Comparison of ENCODE assay signal across 21 cellular contexts in the genomic region with DNA sequence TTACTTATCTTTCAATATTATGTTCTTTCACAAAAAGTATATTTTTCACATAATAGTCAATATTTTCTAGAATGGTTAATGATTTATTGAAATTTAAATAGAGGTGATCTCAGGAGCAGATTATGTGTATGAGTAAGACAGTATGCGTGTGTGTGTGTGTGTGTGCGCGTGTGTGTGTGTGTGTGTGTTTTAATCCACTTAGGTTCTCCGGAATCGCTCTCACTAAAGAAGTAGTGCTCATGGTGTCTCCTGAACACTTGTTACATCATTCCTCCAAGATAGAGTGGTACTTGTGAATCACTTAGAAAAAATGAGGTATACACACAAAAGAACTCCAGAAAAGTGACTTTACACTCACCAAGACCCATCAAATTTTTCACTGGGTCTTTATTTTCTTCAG.
A peak's percentile ranks its signal among the peaks of the same experiment; 100 is the strongest.
DNase-seq lines count a peak whose midpoint lies in the region; ATAC-seq, FAIRE-seq and TF ChIP-seq lines count a peak whose summit lies in the region.
"Had no signal": no experiment of that assay in that cellular context is flagged by ENCODE, and none has a peak within 500 bp of the region (broad histone marks: within the 10 kb centered on the region; RNA-seq: fewer than 3 reads in every experiment).

No MANE protein-coding gene starts in this region.

- FAIRE-seq in HepG2 (lab: Jason Lieb, UNC) = no peak
- FAIRE-seq: colon had no signal

- TF ChIP-seq POLR2A in HepG2 (IDR thresholded peaks at IDR 0.05; ENCODE audit: insufficient read depth in 1 of 2, low read depth in 2 of 2, low read length in 2 of 2) = no peak

- BruUV-seq in HepG2 (replicated peaks; lab: Mats Ljungman, UMichigan) = no TSS peak

- H3K4me3 Mint-ChIP-seq in activated naive CD4-positive, alpha-beta T cell treated with anti-CD3 and anti-CD28 coated beads for 36 hours = no peak overlapping the region
- H3K4me3 Mint-ChIP-seq: activated naive CD8-positive, alpha-beta T cell treated with anti-CD3 and anti-CD28 coated beads for 36 hours; activated T-helper 17 cell treated with anti-CD3 and anti-CD28 coated beads, Interleukin-2, amount 50 U/mL, for 72 hours; brain; CD4-positive, CD25-positive, alpha-beta regulatory T cell; GM23338; natural killer cell treated with Interleukin-12 subunit alpha and Interleukin-12 subunit beta and Interleukin-15 and Interleukin-18, amount 100 ng/mL, for 72 hours had no signal

- H3K79me2 ChIP-seq in HepG2 (ENCODE audit: insufficient read depth, low read length) = no peaks in the 10 kb centered on the region

- H3K27ac ChIP-seq in HL-60 (replicated peaks) (peak overlapping the region; percentile 87), left lung (no peak overlapping the region), HepG2 (ENCODE audit: extremely low read length, insufficient read depth, low read length) (no peak overlapping the region)
- H3K27ac ChIP-seq: SJSA1, uterus had no signal

- intact Hi-C loops in left lung (cut with DNase I) (no loop called here), HepG2 (cut with micrococcal nuclease; ENCODE audit: unreplicated experiment) (no loop called here)
- intact Hi-C loops in activated naive CD4-positive, alpha-beta T cell treated with anti-CD3 and anti-CD28 coated beads for 36 hours (cut with micrococcal nuclease) = no loop called here

- no peak for TF ChIP-seq RAD21 in HepG2 (CRISPR knock-in tag; IDR thresholded peaks at IDR 0.05)

- TF ChIP-seq EP300 in HepG2 (IDR thresholded peaks at IDR 0.05; ENCODE audit: low read depth in 2 of 2, low read length in 2 of 2) = no peak
- TF ChIP-seq EP300 in HepG2 (CRISPR knock-in tag; IDR thresholded peaks at IDR 0.05; ENCODE audit: borderline replicate concordance) = no peak

- H3K9me3 ChIP-seq in left lung (peaks cover 0 to under 1% of the 10 kb centered on the region in 2 donors), HepG2 (ENCODE audit: low read length) (no peaks in the 10 kb centered on the region)
- H3K9me3 ChIP-seq: SJSA1, uterus had no signal

- no peak overlapping the region for H3K4me3 ChIP-seq in HL-60 (replicated peaks; ENCODE audit: insufficient read depth, low read length)
- no peak overlapping the region for H3K4me3 ChIP-seq in left lung
- H3K4me3 ChIP-seq in HepG2 (replicated peaks in 1 of 3; ENCODE audit: insufficient read depth in 1 of 3, low read depth in 2 of 3, low read length in 3 of 3) = no peak overlapping the region
- H3K4me3 ChIP-seq: GM23338, SJSA1, uterus had no signal

- no peak for TF ChIP-seq CTCF in HL-60 (IDR thresholded peaks at IDR 0.05; ENCODE audit: insufficient read depth, low read length)
- TF ChIP-seq CTCF in left lung (IDR thresholded peaks at IDR 0.05) = no peak
- no peak for TF ChIP-seq CTCF in HepG2 (CRISPR knock-in tag; IDR thresholded peaks at IDR 0.05)

- H3K27me3 ChIP-seq in HL-60 (ENCODE audit: insufficient read depth, poor library complexity, severe bottlenecking) (no peaks in the 10 kb centered on the region), left lung (no peaks in the 10 kb centered on the region), HepG2 (ENCODE audit: control insufficient read depth in 1 of 2, insufficient read depth in 2 of 2, low read length in 2 of 2) (no peaks in the 10 kb centered on the region)
- H3K27me3 ChIP-seq: SJSA1, uterus had no signal

- POLR2A ChIA-PET in HepG2 (lab: Yijun Ruan, JAX) = no interaction called here

- H3K4me1 Mint-ChIP-seq in activated naive CD4-positive, alpha-beta T cell treated with anti-CD3 and anti-CD28 coated beads for 36 hours (ENCODE audit: low read depth) = no peaks in the 10 kb centered on the region
- H3K4me1 Mint-ChIP-seq: activated naive CD8-positive, alpha-beta T cell treated with anti-CD3 and anti-CD28 coated beads for 36 hours; activated T-helper 17 cell treated with anti-CD3 and anti-CD28 coated beads, Interleukin-2, amount 50 U/mL, for 72 hours; CD4-positive, CD25-positive, alpha-beta regulatory T cell; GM23338 had no signal

- H3K9ac ChIP-seq in HepG2 (ENCODE audit: insufficient read depth, low read depth, low read length) = no peak overlapping the region

- H2AFZ ChIP-seq in HepG2 (ENCODE audit: low read length) = no peak overlapping the region
- H2AFZ ChIP-seq: GM23338 had no signal

- no peak overlapping the region for H3K27ac Mint-ChIP-seq in activated naive CD4-positive, alpha-beta T cell treated with anti-CD3 and anti-CD28 coated beads for 36 hours
- H3K27ac Mint-ChIP-seq: activated naive CD8-positive, alpha-beta T cell treated with anti-CD3 and anti-CD28 coated beads for 36 hours; activated T-helper 17 cell treated with anti-CD3 and anti-CD28 coated beads, Interleukin-2, amount 50 U/mL, for 72 hours; brain; CD4-positive, CD25-positive, alpha-beta regulatory T cell; GM23338; natural killer cell treated with Interleukin-12 subunit alpha and Interleukin-12 subunit beta and Interleukin-15 and Interleukin-18, amount 100 ng/mL, for 72 hours had no signal

- ATAC-seq in left lung (peak; percentile 89), GM21619 (IDR thresholded peaks at IDR 0.05; ENCODE audit: unreplicated experiment) (no peak), HepG2 (no peak)
- ATAC-seq: activated T-helper 17 cell treated with anti-CD3 and anti-CD28 coated beads, Interleukin-2, amount 50 U/mL, for 72 hours; GM23338; natural killer cell treated with Interleukin-12 subunit alpha and Interleukin-12 subunit beta and Interleukin-15 and Interleukin-18, amount 100 ng/mL, for 72 hours; Panc1 had no signal

- no peaks in the 10 kb centered on the region for H3K36me3 Mint-ChIP-seq in activated naive CD4-positive, alpha-beta T cell treated with anti-CD3 and anti-CD28 coated beads for 36 hours (ENCODE audit: low read depth)
- H3K36me3 Mint-ChIP-seq: activated naive CD8-positive, alpha-beta T cell treated with anti-CD3 and anti-CD28 coated beads for 36 hours; brain; CD4-positive, CD25-positive, alpha-beta regulatory T cell; natural killer cell treated with Interleukin-12 subunit alpha and Interleukin-12 subunit beta and Interleukin-15 and Interleukin-18, amount 100 ng/mL, for 72 hours had no signal

- no peaks in the 10 kb centered on the region for H4K20me1 ChIP-seq in HepG2 (ENCODE audit: insufficient read depth, low read length)

- H3K4me1 ChIP-seq in left lung (peaks cover 0 to 4% of the 10 kb centered on the region in 2 donors), HepG2 (ENCODE audit: insufficient read depth, low read length) (no peaks in the 10 kb centered on the region)
- H3K4me1 ChIP-seq: uterus had no signal

- DNase-seq in ACHN = peak; percentile 36
- DNase-seq in HL-60 (ENCODE audit: low read depth in 1 of 2, low spot score in 1 of 2) = no peak
- DNase-seq in astrocyte of the hippocampus (ENCODE audit: low read depth, low spot score) = peak; percentile 66
- DNase-seq in left lung = no peak
- no peak for DNase-seq in AG08396 (ENCODE audit: low spot score)
- no peak for DNase-seq in HepG2 (ENCODE audit: low spot score)
- no peak for DNase-seq in activated naive CD4-positive, alpha-beta T cell treated with anti-CD3 and anti-CD28 coated beads for 36 hours
- DNase-seq: activated CD4-positive, alpha-beta T cell treated with anti-CD3 and anti-CD28 coated beads, Interleukin-2, amount 50 U/mL, for 1 hour; activated naive CD8-positive, alpha-beta T cell treated with anti-CD3 and anti-CD28 coated beads for 36 hours; CD4-positive, CD25-positive, alpha-beta regulatory T cell; NCI-H2081 treated with DMSO at 0.1 percent for 48 hours; NCI-H510A; uterus had no signal

- H3K9me3 Mint-ChIP-seq in activated naive CD4-positive, alpha-beta T cell treated with anti-CD3 and anti-CD28 coated beads for 36 hours = peaks cover 1% of the 10 kb centered on the region
- H3K9me3 Mint-ChIP-seq: activated naive CD8-positive, alpha-beta T cell treated with anti-CD3 and anti-CD28 coated beads for 36 hours; activated T-helper 17 cell treated with anti-CD3 and anti-CD28 coated beads, Interleukin-2, amount 50 U/mL, for 72 hours; GM23338 had no signal

- no peak overlapping the region for H3K4me2 ChIP-seq in HepG2 (ENCODE audit: low read depth, low read length)
- H3K4me2 ChIP-seq: GM23338 had no signal

- H3K36me3 ChIP-seq in left lung = no peaks in the 10 kb centered on the region
- no peaks in the 10 kb centered on the region for H3K36me3 ChIP-seq in HepG2 (replicated peaks in 1 of 2; ENCODE audit: control insufficient read depth in 1 of 2, insufficient read depth in 2 of 2, low read length in 2 of 2)
- H3K36me3 ChIP-seq: SJSA1, uterus had no signal

- CTCF ChIA-PET in HepG2 (lab: Yijun Ruan, JAX; ENCODE audit: low intra/inter-chr PET ratio, low total read pairs) = no interaction called here
- CTCF ChIA-PET in activated naive CD4-positive, alpha-beta T cell treated with anti-CD3 and anti-CD28 coated beads for 36 hours (lab: Charles Lee) = no interaction called here

- 47% methylated on average over 5 of the region's 5 CpGs for WGBS in HepG2 (ENCODE audit: low lambda C conversion rate)

- in situ Hi-C loops in ACHN (cut with HindIII; ENCODE audit: low pct_ligation_motif_present, low pct_unique_long_range_greater_than_20kb, low sequenced_read_pairs) (no loop called here), HepG2 (cut with HindIII; ENCODE audit: extremely low pct_ligation_motif_present, low pct_unique_long_range_greater_than_20kb) (no loop called here)

- H3K27me3 Mint-ChIP-seq in activated naive CD4-positive, alpha-beta T cell treated with anti-CD3 and anti-CD28 coated beads for 36 hours (ENCODE audit: low read depth) = no peaks in the 10 kb centered on the region
- H3K27me3 Mint-ChIP-seq: activated naive CD8-positive, alpha-beta T cell treated with anti-CD3 and anti-CD28 coated beads for 36 hours; activated T-helper 17 cell treated with anti-CD3 and anti-CD28 coated beads, Interleukin-2, amount 50 U/mL, for 72 hours; brain; CD4-positive, CD25-positive, alpha-beta regulatory T cell; natural killer cell treated with Interleukin-12 subunit alpha and Interleukin-12 subunit beta and Interleukin-15 and Interleukin-18, amount 100 ng/mL, for 72 hours had no signal

TF ChIP-seq in HepG2, 621 proteins besides CTCF, POLR2A, EP300 and RAD21 (continues in another document):
- no peak for TF ChIP-seq KDM5A (IDR thresholded peaks at IDR 0.05; ENCODE audit: borderline replicate concordance, low read length)
- TF ChIP-seq ZC3H13 (CRISPR knock-in tag; IDR thresholded peaks at IDR 0.05) = no peak
- TF ChIP-seq HNRNPK (IDR thresholded peaks at IDR 0.05; ENCODE audit: low read depth, low read length, poor library complexity, severe bottlenecking) = no peak
- no peak for TF ChIP-seq NR1H2 (CRISPR knock-in tag; IDR thresholded peaks at IDR 0.05; ENCODE audit: borderline replicate concordance, low read depth)
- TF ChIP-seq, protein P1, sequence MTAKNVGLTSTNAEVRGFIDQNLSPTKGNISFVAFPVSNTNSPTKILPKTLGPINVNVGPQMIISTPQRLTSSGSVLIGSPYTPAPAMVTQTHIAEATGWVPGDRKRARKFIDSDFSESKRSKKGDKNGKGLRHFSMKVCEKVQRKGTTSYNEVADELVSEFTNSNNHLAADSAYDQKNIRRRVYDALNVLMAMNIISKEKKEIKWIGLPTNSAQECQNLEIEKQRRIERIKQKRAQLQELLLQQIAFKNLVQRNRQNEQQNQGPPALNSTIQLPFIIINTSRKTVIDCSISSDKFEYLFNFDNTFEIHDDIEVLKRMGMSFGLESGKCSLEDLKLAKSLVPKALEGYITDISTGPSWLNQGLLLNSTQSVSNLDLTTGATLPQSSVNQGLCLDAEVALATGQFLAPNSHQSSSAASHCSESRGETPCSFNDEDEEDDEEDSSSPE (CRISPR knock-in tag; IDR thresholded peaks at IDR 0.05) = no peak
- TF ChIP-seq ZNF766 (CRISPR knock-in tag; IDR thresholded peaks at IDR 0.05; ENCODE audit: borderline replicate concordance) = no peak

Comparison
In these comparisons a context has a peak if more than half of its experiments do, and no peak if none do; other contexts are left out.
1. DNase-seq: peak in ACHN (single experiment) and astrocyte of the hippocampus (single experiment); none in HL-60 (0 of 2), left lung (0 of 2), AG08396 (single experiment), HepG2 (single experiment) and activated naive CD4-positive, alpha-beta T cell treated with anti-CD3 and anti-CD28 coated beads for 36 hours (single experiment).